1 cellular context compared by ENCODE assay signal in genomic region chr1:61079898-61080336, GRCh38.
TF ChIP-seq lines count a peak whose summit lies in the region.

No MANE protein-coding gene starts in this region.

TF ChIP-seq in HEK293, 187 proteins besides CTCF, POLR2A, EP300 and RAD21 (continued from another document):
- TF ChIP-seq ZNF596 (tag by site-specific recombination; IDR thresholded peaks at IDR 0.05) = peak; percentile 70
- TF ChIP-seq RBAK (tag by site-specific recombination; IDR thresholded peaks at IDR 0.05) = no peak
- TF ChIP-seq ZNF10 (tag by site-specific recombination; IDR thresholded peaks at IDR 0.05) = no peak; the same call in 1 of the 2 replicates
- TF ChIP-seq ZNF391 (tag by site-specific recombination; IDR thresholded peaks at IDR 0.05; ENCODE audit: borderline replicate concordance, low read depth) = no peak
- TF ChIP-seq ZNF707 (tag by site-specific recombination; IDR thresholded peaks at IDR 0.05) = no peak
